Comparison of ENCODE assay signal across 8 cellular contexts in genomic region chr20:63657937-63658748, GRCh38. TPM values are rescaled to one million over a fixed set of nuclear protein-coding genes. Genes with fewer than 3 reads are reported as not detected.
DNase-seq lines count a peak whose midpoint lies in the region; ATAC-seq and TF ChIP-seq lines count a peak whose summit lies in the region.

Gene RTEL1, plus strand, starts transcription at chr20:63658312. Its CDS starts 1,091 bp downstream, at chr20:63659403.

- ATAC-seq in HG02678 (IDR thresholded peaks at IDR 0.05; ENCODE audit: unreplicated experiment) (peak; percentile 85), Right ventricle myocardium superior (ENCODE audit: poor library complexity) (peak; percentile 97)

- H3K4me2 ChIP-seq in parathyroid adenoma (ENCODE audit: low read length): peak within 1 kb of the TSS; percentile 92

- intact Hi-C loops in Right ventricle myocardium superior (cut with DNase I) (no loop called here), tibial artery (cut with DNase I; ENCODE audit: low total_unique reads) (loop anchor here (5.0 to 10.0 kb wide), 2 partner anchors 49 to 77 kb away; partner anchors contain the start of genes ARFRP1, LIME1, SLC2A4RG and ZGPAT)

- H3K4me3 ChIP-seq in GM12864 (ENCODE audit: low read depth, low read length): peak within 1 kb of the TSS; percentile 65
- H3K4me3 ChIP-seq in parathyroid adenoma (ENCODE audit: low read depth, low read length): peak within 1 kb of the TSS; percentile 99
- peak within 1 kb of the TSS; percentile 64 to 76 for H3K4me3 ChIP-seq in tibial artery

- H3K9ac ChIP-seq in parathyroid adenoma: peak within 1 kb of the TSS; percentile 61

- peaks cover 25% of the 10 kb centered on the region for H3K79me2 ChIP-seq in parathyroid adenoma

- H3K36me3 ChIP-seq in parathyroid adenoma (ENCODE audit: control insufficient read depth, insufficient read depth, low read length): no peaks in the 10 kb centered on the region
- H3K36me3 ChIP-seq in tibial artery: peaks cover 0 to 30% (median 20%) of the 10 kb centered on the region in 3 donors

- TF ChIP-seq CTCF in GM12864 (IDR thresholded peaks at IDR 0.05; ENCODE audit: low read depth, low read length, missing control alignments): no peak
- TF ChIP-seq CTCF in parathyroid adenoma (IDR thresholded peaks at IDR 0.05): no peak
- TF ChIP-seq CTCF in tibial artery (IDR thresholded peaks at IDR 0.05): peak in 1 of 2 experiments; percentile 45

- H3K9me3 ChIP-seq in parathyroid adenoma (ENCODE audit: control insufficient read depth, low read length): no peaks in the 10 kb centered on the region
- no peaks in the 10 kb centered on the region for H3K9me3 ChIP-seq in tibial artery

- H3K27me3 ChIP-seq in parathyroid adenoma (ENCODE audit: control insufficient read depth, insufficient read depth, low read length): no peaks in the 10 kb centered on the region
- peaks cover 0 to 5% of the 10 kb centered on the region in 2 donors for H3K27me3 ChIP-seq in tibial artery

- peak; percentile 79 for DNase-seq in GM12864 (ENCODE audit: low read depth)
- peak; percentile 75 for DNase-seq in NCI-H128 (lab: John Stamatoyannopoulos, UW; ENCODE audit: unreplicated experiment)
- peak; percentile 80 to 90 for DNase-seq in SW 1271 (lab: John Stamatoyannopoulos, UW)
- DNase-seq in activated naive CD8-positive, alpha-beta T cell treated with anti-CD3 and anti-CD28 coated beads, Interleukin-2, amount 50 U/mL, for 16 hours (ENCODE audit: low read depth, low spot score): peak; percentile 75
- peak; percentile 95 for DNase-seq in Right ventricle myocardium superior
- peak; percentile 91 to 95 for DNase-seq in tibial artery

- H3K27ac ChIP-seq in parathyroid adenoma (peak within 1 kb of the TSS; percentile 82), tibial artery (peak within 1 kb of the TSS; percentile 81 to 86)

- peak within 1 kb of the TSS; percentile 89 for H2AFZ ChIP-seq in parathyroid adenoma

- H3K4me1 ChIP-seq in parathyroid adenoma (peaks cover 17% of the 10 kb centered on the region), tibial artery (peaks cover 0 to 42% (median 30%) of the 10 kb centered on the region in 4 donors)

RNA-seq across cellular contexts. Expression of gene RTEL1, which starts in this region (rescaled TPM):
- total RNA-seq in Right ventricle myocardium superior: 7.3 TPM

Comparison
In these comparisons a context has a peak if more than half of its experiments do, and no peak if none do; other contexts are left out.
1. Peak in every context shown above with its lines: DNase-seq, ATAC-seq, H3K4me3 ChIP-seq and H3K27ac ChIP-seq.